Comparison of ENCODE assay signal across 19 cellular contexts in the genomic region with DNA sequence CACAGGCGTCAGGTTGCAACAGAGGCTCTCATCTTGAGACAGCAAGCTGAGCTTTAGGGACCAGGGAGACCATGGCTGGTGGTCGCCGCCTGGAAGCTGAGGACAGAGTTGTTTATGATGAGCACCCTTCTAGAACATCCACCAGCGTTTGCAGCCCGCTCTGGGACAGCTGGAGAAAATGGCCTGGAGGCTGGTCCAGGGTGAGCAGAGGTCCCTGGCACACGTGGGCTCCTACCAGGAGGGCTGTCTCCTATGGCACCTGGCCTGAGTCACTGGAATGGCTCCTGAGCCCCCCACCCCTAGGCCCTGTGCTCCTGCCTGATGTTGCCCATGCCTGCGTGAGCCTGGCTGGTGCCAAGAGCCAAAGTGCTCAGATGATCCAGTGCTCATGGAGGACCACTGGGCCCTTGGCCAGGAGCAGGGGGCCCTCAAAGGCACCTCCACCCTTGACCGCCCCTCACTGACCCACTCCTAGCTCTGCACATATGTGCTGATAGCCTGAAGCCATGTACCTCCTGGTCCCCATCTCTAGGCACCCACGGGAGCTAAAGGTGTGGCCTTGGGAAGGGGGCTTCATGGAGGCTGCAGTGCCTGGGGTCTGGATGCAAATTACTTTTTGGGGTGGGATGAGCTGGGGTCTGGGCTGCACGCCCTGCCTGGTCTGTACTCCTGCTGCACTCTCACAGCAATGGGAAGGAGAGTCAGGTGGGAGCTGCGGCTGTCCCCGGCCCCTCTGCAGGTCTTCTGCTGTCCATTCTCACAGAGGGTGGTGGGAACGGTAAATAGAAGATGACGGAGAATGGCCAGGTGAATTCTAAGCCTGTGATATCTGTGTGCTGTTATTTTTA. TPM values are rescaled to one million over a fixed set of nuclear protein-coding genes. Genes with fewer than 3 reads are reported as not detected.
A peak's percentile ranks its signal among the peaks of the same experiment; 100 is the strongest.
DNase-seq lines count a peak whose midpoint lies in the region; ATAC-seq and TF ChIP-seq lines count a peak whose summit lies in the region.
"Had no signal": no experiment of that assay in that cellular context is flagged by ENCODE, and none has a peak within 500 bp of the region (broad histone marks: within the 10 kb centered on the region; RNA-seq: fewer than 3 reads in every experiment).

No MANE protein-coding gene starts in this region.

- peaks cover 0 to 24% (median 17%) of the 10 kb centered on the region in 4 donors for H3K9me3 ChIP-seq in esophagus muscularis mucosa
- no peaks in the 10 kb centered on the region for H3K9me3 ChIP-seq in adrenal gland (replicated peaks in 1 of 3)
- H3K9me3 ChIP-seq: SJSA1 had no signal

- H3K27ac Mint-ChIP-seq in natural killer cell treated with Interleukin-12 subunit alpha and Interleukin-12 subunit beta and Interleukin-15 and Interleukin-18, amount 100 ng/mL, for 72 hours, result no peak overlapping the region
- no peak overlapping the region for H3K27ac Mint-ChIP-seq in natural killer cell
- H3K27ac Mint-ChIP-seq: CD8-positive, alpha-beta T cell; HFFc6 had no signal

- 93% methylated on average over 13 of the region's 14 CpGs for WGBS in esophagus muscularis mucosa
- 71 to 89% (median 81%) methylated on average over 6 to 14 of the region's 14 CpGs for WGBS in adrenal gland, 4 donors

- H3K36me3 ChIP-seq in esophagus muscularis mucosa (no peaks in the 10 kb centered on the region), adrenal gland (replicated peaks in 1 of 2) (no peaks in the 10 kb centered on the region)
- H3K36me3 ChIP-seq: SJSA1 had no signal

- no peak for TF ChIP-seq EP300 in esophagus muscularis mucosa (IDR thresholded peaks at IDR 0.05)

- TF ChIP-seq CTCF in natural killer cell (IDR thresholded peaks at IDR 0.05) (no peak), esophagus muscularis mucosa (IDR thresholded peaks at IDR 0.05) (no peak), adrenal gland (IDR thresholded peaks at IDR 0.05) (no peak)

- TF ChIP-seq POLR2A in esophagus muscularis mucosa (IDR thresholded peaks at IDR 0.05; ENCODE audit: low read depth), result no peak
- no peak for TF ChIP-seq POLR2A in adrenal gland (IDR thresholded peaks at IDR 0.05)

- DNase-seq in natural killer cell treated with Interleukin-12 subunit alpha and Interleukin-12 subunit beta and Interleukin-15 and Interleukin-18, amount 100 ng/mL, for 72 hours (ENCODE audit: low spot score), result no peak
- DNase-seq in natural killer cell (no peak), esophagus muscularis mucosa (ENCODE audit: extremely low spot score) (peak; percentile 80), posterior vena cava (ENCODE audit: low spot score) (peak; percentile 61), hypothalamus (lab: John Stamatoyannopoulos, UW) (no peak), adrenal gland (no peak), SIG-M5 (lab: John Stamatoyannopoulos, UW) (no peak)
- DNase-seq: Calu3, DMS53, EL, HFFc6, KBM-7, NCI-H187 treated with DMSO at 0.1 percent for 48 hours, NCI-H345, NCI-H524 treated with DMSO at 0.1 percent for 48 hours, PC-9 had no signal

- ATAC-seq in natural killer cell treated with Interleukin-12 subunit alpha and Interleukin-12 subunit beta and Interleukin-15 and Interleukin-18, amount 100 ng/mL, for 72 hours, result peak; percentile 15 to 25
- ATAC-seq in natural killer cell, result no peak
- ATAC-seq: CD8-positive, alpha-beta T cell; HepG2 had no signal

- H3K36me3 Mint-ChIP-seq in natural killer cell treated with Interleukin-12 subunit alpha and Interleukin-12 subunit beta and Interleukin-15 and Interleukin-18, amount 100 ng/mL, for 72 hours, result peaks cover 14% of the 10 kb centered on the region
- peaks cover 14% of the 10 kb centered on the region for H3K36me3 Mint-ChIP-seq in natural killer cell
- H3K36me3 Mint-ChIP-seq: CD8-positive, alpha-beta T cell had no signal

- no peak overlapping the region for H3K27ac ChIP-seq in esophagus muscularis mucosa (replicated peaks in 1 of 4)
- no peak overlapping the region for H3K27ac ChIP-seq in adrenal gland
- H3K27ac ChIP-seq: PC-9, SJSA1 had no signal

- H3K4me3 ChIP-seq in esophagus muscularis mucosa (no peak overlapping the region), adrenal gland (no peak overlapping the region)
- H3K4me3 ChIP-seq: PC-9, SJSA1 had no signal

- no peaks in the 10 kb centered on the region for H3K4me1 ChIP-seq in esophagus muscularis mucosa
- no peaks in the 10 kb centered on the region for H3K4me1 ChIP-seq in adrenal gland (replicated peaks in 1 of 2)
- H3K4me1 ChIP-seq: SJSA1 had no signal

- intact Hi-C loops in natural killer cell (cut with micrococcal nuclease), result no loop called here
- intact Hi-C loops in esophagus muscularis mucosa (cut with DNase I), result no loop called here
- intact Hi-C loops in posterior vena cava (cut with DNase I), result no loop called here
- intact Hi-C loops in adrenal gland (cut with DNase I), result no loop called here

- no peaks in the 10 kb centered on the region for H3K27me3 ChIP-seq in esophagus muscularis mucosa
- no peaks in the 10 kb centered on the region for H3K27me3 ChIP-seq in adrenal gland

- no peak overlapping the region for H3K4me3 Mint-ChIP-seq in natural killer cell treated with Interleukin-12 subunit alpha and Interleukin-12 subunit beta and Interleukin-15 and Interleukin-18, amount 100 ng/mL, for 72 hours
- no peak overlapping the region for H3K4me3 Mint-ChIP-seq in natural killer cell
- H3K4me3 Mint-ChIP-seq: CD8-positive, alpha-beta T cell; HFFc6 had no signal

- peaks cover 11 to 18% of the 10 kb centered on the region in 2 donors for H3K27me3 Mint-ChIP-seq in natural killer cell treated with Interleukin-12 subunit alpha and Interleukin-12 subunit beta and Interleukin-15 and Interleukin-18, amount 100 ng/mL, for 72 hours
- peaks cover 8 to 10% of the 10 kb centered on the region in 2 donors for H3K27me3 Mint-ChIP-seq in natural killer cell (ENCODE audit: low read depth in 2 of 2)

- no peaks in the 10 kb centered on the region for H3K4me1 Mint-ChIP-seq in natural killer cell treated with Interleukin-12 subunit alpha and Interleukin-12 subunit beta and Interleukin-15 and Interleukin-18, amount 100 ng/mL, for 72 hours (ENCODE audit: low read depth in 2 of 2)
- H3K4me1 Mint-ChIP-seq in natural killer cell, result no peaks in the 10 kb centered on the region

- H3K9me3 Mint-ChIP-seq in natural killer cell treated with Interleukin-12 subunit alpha and Interleukin-12 subunit beta and Interleukin-15 and Interleukin-18, amount 100 ng/mL, for 72 hours, result peaks cover 9% of the 10 kb centered on the region
- H3K9me3 Mint-ChIP-seq in natural killer cell, result peaks cover 3 to 8% of the 10 kb centered on the region in 2 donors

RNA-seq across cellular contexts. Expression of a gene that starts 40.1 kb away (rescaled TPM):
- not detected for total RNA-seq in natural killer cell treated with Interleukin-12 subunit alpha and Interleukin-12 subunit beta and Interleukin-15 and Interleukin-18, amount 100 ng/mL, for 72 hours
- total RNA-seq in natural killer cell, result under 1 TPM in 1 of 3 donors, not detected in 2; 0.16 TPM
- total RNA-seq in esophagus muscularis mucosa, result 1 to 10 TPM; 1.7 to 4.0 (median 3.0) TPM
- total RNA-seq in posterior vena cava, result 1 to 10 TPM; 1.0 to 1.3 TPM
- total RNA-seq in adrenal gland, result 10 to 100 TPM in 3 of 8 donors, 1 to 10 TPM in 5; 1.6 to 43.6 (median 3.7) TPM
- 10 to 100 TPM in 2 of 3 donors, 1 to 10 TPM in 1; 8.1 to 34.1 (median 24.3) TPM for polyA plus RNA-seq in adrenal gland
- total RNA-seq: Calu3; CD8-positive, alpha-beta T cell; PC-9; SJSA1 had no signal
- polyA plus RNA-seq: HepG2 had no signal

Comparison
In these comparisons a context has a peak if more than half of its experiments do, and no peak if none do; other contexts are left out.
1. ATAC-seq: peak in natural killer cell treated with Interleukin-12 subunit alpha and Interleukin-12 subunit beta and Interleukin-15 and Interleukin-18, amount 100 ng/mL, for 72 hours (2 of 2); none in natural killer cell (0 of 3).
2. DNase-seq: peak in esophagus muscularis mucosa (single experiment) and posterior vena cava (single experiment); none in natural killer cell treated with Interleukin-12 subunit alpha and Interleukin-12 subunit beta and Interleukin-15 and Interleukin-18, amount 100 ng/mL, for 72 hours (single experiment), natural killer cell (single experiment), hypothalamus (0 of 51), adrenal gland (0 of 7) and SIG-M5 (single experiment).